ENCODE assay signal across 1 cellular context in genomic region chrX:119870626-119871131, GRCh38.
TF ChIP-seq lines count a peak whose summit lies in the region.

No MANE protein-coding gene starts in this region.

TF ChIP-seq in SK-N-SH treated with all-trans-retinoic acid at 6 μM for 48 hours, 23 proteins besides CTCF, POLR2A, EP300 and RAD21 (continued from another document):
- no peak for TF ChIP-seq ZNF8 (CRISPR knock-in tag; IDR thresholded peaks at IDR 0.05)
TF ChIP-seq in SK-N-SH treated with all-trans-retinoic acid at 6 μM for 48 hours: peak in this region for 0.
